In genomic region chr11:70934999-70935768, GRCh38 we compare ENCODE assay signal across 1 cellular context.
TF ChIP-seq lines count a peak whose summit lies in the region.

No MANE protein-coding gene starts in this region.

TF ChIP-seq in GM23338, 12 proteins besides CTCF, POLR2A, EP300 and RAD21 (continued from another document):
- no peak for TF ChIP-seq ZNF462 (CRISPR knock-in tag; IDR thresholded peaks at IDR 0.05)
- TF ChIP-seq JUNB (IDR thresholded peaks at IDR 0.05; ENCODE audit: unreplicated experiment): no peak
- no peak for TF ChIP-seq STAT1 (IDR thresholded peaks at IDR 0.05; ENCODE audit: unreplicated experiment)
- TF ChIP-seq ZNF331 (CRISPR knock-in tag; IDR thresholded peaks at IDR 0.05; ENCODE audit: low read depth): no peak
- TF ChIP-seq POLR2AphosphoS5 (IDR thresholded peaks at IDR 0.05; ENCODE audit: low read depth): no peak
- no peak for TF ChIP-seq REST (IDR thresholded peaks at IDR 0.05; ENCODE audit: unreplicated experiment)
- no peak for TF ChIP-seq CREB1 (CRISPR knock-in tag; IDR thresholded peaks at IDR 0.05; ENCODE audit: low read depth)
- no peak for TF ChIP-seq EZH2phosphoT487 (IDR thresholded peaks at IDR 0.05; ENCODE audit: unreplicated experiment)
TF ChIP-seq in GM23338: peak in this region for 0.
